In genomic region chr6:13485303-13485702, GRCh38 we compare ENCODE assay signal across 8 cellular contexts. TPM values are rescaled to one million over a fixed set of nuclear protein-coding genes. Genes with fewer than 3 reads are reported as not detected.
DNase-seq lines count a peak whose midpoint lies in the region; ATAC-seq and TF ChIP-seq lines count a peak whose summit lies in the region.

No MANE protein-coding gene starts in this region.

- H3K4me1 ChIP-seq in BE2C = no peaks in the 10 kb centered on the region; the same call in 1 of the 2 replicates
- H3K4me1 ChIP-seq in KMS-11 (ENCODE audit: low read depth, poor library complexity, severe bottlenecking) = peaks cover 11% of the 10 kb centered on the region

- ATAC-seq in natural killer cell (no peak), HG03095 (IDR thresholded peaks at IDR 0.05; ENCODE audit: unreplicated experiment) (no peak)

- intact Hi-C loops in dendritic cell treated with granulocyte-macrophage colony-stimulating factor and Interleukin-4, amounts not matched to agents 40 ng/mL and 50 ng/mL, for 4 days (cut with micrococcal nuclease) = loop anchor here (2.0 to 10.0 kb wide), 4 partner anchors 19 to 148 kb away; partner anchors contain the start of gene SIRT5
- intact Hi-C loops in natural killer cell (cut with micrococcal nuclease) = loop anchor here (2.0 to 5.0 kb wide), 4 partner anchors 17 to 158 kb away; partner anchors contain the start of gene TBC1D7

- H3K27ac Mint-ChIP-seq in dendritic cell treated with granulocyte-macrophage colony-stimulating factor and Interleukin-4, amounts not matched to agents 40 ng/mL and 50 ng/mL, for 4 days = peak overlapping the region; percentile 81
- H3K27ac Mint-ChIP-seq in natural killer cell = peak overlapping the region; percentile 78 to 90

- peak overlapping the region; percentile 75 for H3K4me2 ChIP-seq in KMS-11

- no peaks in the 10 kb centered on the region for H3K9me3 Mint-ChIP-seq in dendritic cell treated with granulocyte-macrophage colony-stimulating factor and Interleukin-4, amounts not matched to agents 40 ng/mL and 50 ng/mL, for 4 days
- no peaks in the 10 kb centered on the region for H3K9me3 Mint-ChIP-seq in natural killer cell

- DNase-seq in BE2C (no peak), natural killer cell (no peak), UCSD-AML1 (lab: John Stamatoyannopoulos, UW; ENCODE audit: unreplicated experiment) (no peak), NCI-H2196 treated with DMSO at 0.1 percent for 48 hours (lab: John Stamatoyannopoulos, UW; ENCODE audit: unreplicated experiment) (no peak), NCI-H187 (lab: John Stamatoyannopoulos, UW) (no peak)

- no peaks in the 10 kb centered on the region for H3K9me3 ChIP-seq in BE2C

- no peaks in the 10 kb centered on the region for H4K20me1 ChIP-seq in KMS-11 (ENCODE audit: insufficient read depth)

- peaks cover 58% of the 10 kb centered on the region for H3K4me1 Mint-ChIP-seq in dendritic cell treated with granulocyte-macrophage colony-stimulating factor and Interleukin-4, amounts not matched to agents 40 ng/mL and 50 ng/mL, for 4 days (ENCODE audit: low read depth)
- H3K4me1 Mint-ChIP-seq in natural killer cell = peaks cover 47 to 69% of the 10 kb centered on the region in 2 donors

- peak overlapping the region; percentile 94 for H3K4me3 Mint-ChIP-seq in dendritic cell treated with granulocyte-macrophage colony-stimulating factor and Interleukin-4, amounts not matched to agents 40 ng/mL and 50 ng/mL, for 4 days
- peak overlapping the region; percentile 74 for H3K4me3 Mint-ChIP-seq in natural killer cell

- H3K4me3 ChIP-seq in BE2C (ENCODE audit: low read depth, low read length) (peak overlapping the region; percentile 80), KMS-11 (IDR thresholded peaks at IDR 0.05; ENCODE audit: insufficient read depth, low read depth, low read length) (no peak overlapping the region)

- TF ChIP-seq CTCF in BE2C (IDR thresholded peaks at IDR 0.05; ENCODE audit: low read depth, low read length) (no peak), KMS-11 (conservative IDR thresholded peaks at IDR 0.05; ENCODE audit: low read depth, low read length) (no peak), natural killer cell (IDR thresholded peaks at IDR 0.05) (no peak)

- H3K36me3 ChIP-seq in BE2C = no peaks in the 10 kb centered on the region
- no peaks in the 10 kb centered on the region for H3K36me3 ChIP-seq in KMS-11 (ENCODE audit: insufficient read depth)

- H3K9ac ChIP-seq in KMS-11 = peak overlapping the region; percentile 57; the same call in 1 of the 2 replicates

- no peaks in the 10 kb centered on the region for H3K27me3 ChIP-seq in BE2C
- H3K27me3 ChIP-seq in KMS-11 (ENCODE audit: insufficient read depth, low read depth) = no peaks in the 10 kb centered on the region

- no peak overlapping the region for H3K27ac ChIP-seq in KMS-11

- H3K79me2 ChIP-seq in KMS-11 (ENCODE audit: insufficient read depth, low read depth) = peaks cover 12% of the 10 kb centered on the region; the same call in 1 of the 2 replicates

- H3K36me3 Mint-ChIP-seq in dendritic cell treated with granulocyte-macrophage colony-stimulating factor and Interleukin-4, amounts not matched to agents 40 ng/mL and 50 ng/mL, for 4 days (ENCODE audit: low read depth) = peaks cover 46% of the 10 kb centered on the region
- no peaks in the 10 kb centered on the region for H3K36me3 Mint-ChIP-seq in natural killer cell

- H3K27me3 Mint-ChIP-seq in dendritic cell treated with granulocyte-macrophage colony-stimulating factor and Interleukin-4, amounts not matched to agents 40 ng/mL and 50 ng/mL, for 4 days = peaks cover 11% of the 10 kb centered on the region
- H3K27me3 Mint-ChIP-seq in natural killer cell (ENCODE audit: low read depth in 2 of 2) = no peaks in the 10 kb centered on the region

- peak overlapping the region; percentile 85 for H2AFZ ChIP-seq in KMS-11 (ENCODE audit: low read depth)

RNA-seq across cellular contexts. Expression of gene GFOD1, which starts 2.1 kb away (rescaled TPM):
- 14.1 TPM for polyA plus RNA-seq in BE2C (2012; ENCODE audit: insufficient read depth, insufficient read length, low read depth)
- total RNA-seq in natural killer cell = 10 to 100 TPM; 59.7 to 74.5 (median 71.2) TPM
